In the genomic region with DNA sequence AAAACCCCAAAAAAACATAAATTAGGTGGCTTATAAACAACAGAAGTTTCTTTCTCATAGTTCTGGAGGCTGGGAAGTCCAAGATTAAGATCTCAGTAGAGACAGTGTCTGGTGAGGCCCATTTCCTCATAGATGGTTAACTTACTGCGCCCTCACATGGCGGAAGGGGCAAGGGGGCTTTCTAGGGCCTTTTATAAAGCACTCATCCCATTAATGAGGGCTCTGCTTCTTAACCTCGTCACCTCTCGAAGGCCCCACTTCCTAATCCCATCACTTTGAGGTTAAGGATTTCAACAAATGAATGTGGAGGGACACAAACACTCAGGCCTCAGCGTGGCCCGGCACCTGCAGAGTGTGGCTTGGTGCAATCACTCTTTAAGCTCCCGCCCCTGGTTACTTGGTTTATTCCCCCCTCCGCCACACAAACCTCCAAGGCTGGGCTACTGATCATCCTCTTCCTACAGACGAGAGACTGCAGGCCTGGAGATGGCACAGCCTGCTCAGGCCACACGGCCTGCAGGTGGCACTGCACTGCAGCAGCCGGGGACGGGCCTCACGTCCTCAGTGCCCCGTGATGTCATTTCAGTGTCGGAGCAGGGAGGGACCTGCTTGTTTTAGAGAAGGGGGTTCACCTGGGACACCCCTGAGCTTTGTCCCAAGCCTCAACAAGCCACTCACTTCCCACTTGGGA, we compare ENCODE assay signal across 8 cellular contexts.
A peak's percentile ranks its signal among the peaks of the same experiment; 100 is the strongest.
DNase-seq lines count a peak whose midpoint lies in the region; TF ChIP-seq lines count a peak whose summit lies in the region.
"Not testable (repeated sequence)": the region's sequence is repeated elsewhere in the genome, so short reads cannot be mapped to it uniquely, and the experiment has no call there.

No MANE protein-coding gene starts in this region.

- not testable (repeated sequence) for H3K9me3 ChIP-seq in A673 (ENCODE audit: low read depth, low read length, poor library complexity, severe bottlenecking); adipocyte (ENCODE audit: control insufficient read depth, low read length); smooth muscle cell (replicated peaks; ENCODE audit: low read depth)

- CTCF ChIA-PET in A673 (lab: Charles Lee), result not testable (repeated sequence)

- not testable (repeated sequence) for H3K36me3 ChIP-seq in A673 (ENCODE audit: insufficient read depth, low read length, poor library complexity, severe bottlenecking); adipocyte (ENCODE audit: control insufficient read depth, insufficient read depth, low read length, severe bottlenecking); smooth muscle cell (ENCODE audit: low read depth)

- H3K27ac ChIP-seq in A673 (ENCODE audit: low read depth, low read length, poor library complexity, severe bottlenecking); smooth muscle cell (ENCODE audit: low read depth): not testable (repeated sequence)

- 38% methylated on average over 15 of the region's 15 CpGs for WGBS in smooth muscle cell (ENCODE audit: low lambda C conversion rate)

- not testable (repeated sequence) for H4K20me1 ChIP-seq in smooth muscle cell (ENCODE audit: low read depth)

- H3K4me1 ChIP-seq in A673 (ENCODE audit: insufficient read depth, low read length, poor library complexity, severe bottlenecking); smooth muscle cell (ENCODE audit: low read depth): not testable (repeated sequence)
- peaks cover 12% of the 10 kb centered on the region for H3K4me1 ChIP-seq in adipocyte (ENCODE audit: control insufficient read depth, insufficient read depth, low read length)

- not testable (repeated sequence) for H3K79me2 ChIP-seq in smooth muscle cell (ENCODE audit: low read depth)

- intact Hi-C loops in A673 (cut with micrococcal nuclease; ENCODE audit: unreplicated experiment), result loop anchor here (5.0 kb wide), 1 partner anchor 243 kb away; no protein-coding TSS in a partner anchor

- not testable (repeated sequence) for H3K4me2 ChIP-seq in smooth muscle cell

- TF ChIP-seq CTCF in A673 (conservative IDR thresholded peaks at IDR 0.05; ENCODE audit: low read depth, low read length), result peak; percentile 61
- peak; percentile 56 for TF ChIP-seq CTCF in GM12872 (IDR thresholded peaks at IDR 0.05; ENCODE audit: insufficient read depth, low read depth, low read length)
- peak; percentile 69 for TF ChIP-seq CTCF in smooth muscle cell (IDR thresholded peaks at IDR 0.05; ENCODE audit: borderline replicate concordance, insufficient read depth, poor library complexity, severe bottlenecking)

- H2AFZ ChIP-seq in smooth muscle cell (ENCODE audit: low read depth), result not testable (repeated sequence)

- BruUV-seq in A673 (replicated peaks; lab: Mats Ljungman, UMichigan), result not testable (repeated sequence)

- POLR2A ChIA-PET in A673 (lab: Charles Lee; ENCODE audit: low non-redundant PET), result not testable (repeated sequence)

- not testable (repeated sequence) for H3K27me3 ChIP-seq in A673 (replicated peaks; ENCODE audit: insufficient read depth, low read depth, low read length, poor library complexity); adipocyte (replicated peaks; ENCODE audit: control insufficient read depth, insufficient read depth, low read length); smooth muscle cell (ENCODE audit: low read depth)

- H3F3A ChIP-seq in smooth muscle cell (ENCODE audit: low read depth), result not testable (repeated sequence)

- not testable (repeated sequence) for H3K4me3 ChIP-seq in A673 (ENCODE audit: low read depth, low read length, poor library complexity, severe bottlenecking); smooth muscle cell
- H3K4me3 ChIP-seq in adipocyte (ENCODE audit: low read length), result peak overlapping the region; percentile 10

- peak overlapping the region; percentile 28 for H3K9ac ChIP-seq in adipocyte (ENCODE audit: low read length)
- not testable (repeated sequence) for H3K9ac ChIP-seq in smooth muscle cell (ENCODE audit: low read depth)

- DNase-seq in A673 (ENCODE audit: low spot score), result peak; percentile 58
- peak; percentile 67 for DNase-seq in NCI-H1694 (lab: John Stamatoyannopoulos, UW)
- DNase-seq in SK-N-DZ (ENCODE audit: low spot score), result peak; percentile 85
- peak; percentile 81 for DNase-seq in adipocyte (ENCODE audit: low read depth)
- peak; percentile 59 for DNase-seq in fibroblast of peridontal ligament (ENCODE audit: extremely low read depth)
- DNase-seq in lung microvascular endothelial cell (ENCODE audit: low read depth in 2 of 2), result peak; percentile 82 to 84
- peak; percentile 10 for DNase-seq in smooth muscle cell (lab: John Stamatoyannopoulos, UW; ENCODE audit: unreplicated experiment)

Comparison
In these comparisons a context has a peak if more than half of its experiments do, and no peak if none do; other contexts are left out.
1. DNase-seq: peak in every context shown above with its lines; median percentile 85 in SK-N-DZ; 83 in lung microvascular endothelial cell; 81 in adipocyte; 67 in NCI-H1694; 59 in fibroblast of peridontal ligament; 58 in A673; 10 in smooth muscle cell.